28 cellular contexts compared by ENCODE assay signal in the genomic region with DNA sequence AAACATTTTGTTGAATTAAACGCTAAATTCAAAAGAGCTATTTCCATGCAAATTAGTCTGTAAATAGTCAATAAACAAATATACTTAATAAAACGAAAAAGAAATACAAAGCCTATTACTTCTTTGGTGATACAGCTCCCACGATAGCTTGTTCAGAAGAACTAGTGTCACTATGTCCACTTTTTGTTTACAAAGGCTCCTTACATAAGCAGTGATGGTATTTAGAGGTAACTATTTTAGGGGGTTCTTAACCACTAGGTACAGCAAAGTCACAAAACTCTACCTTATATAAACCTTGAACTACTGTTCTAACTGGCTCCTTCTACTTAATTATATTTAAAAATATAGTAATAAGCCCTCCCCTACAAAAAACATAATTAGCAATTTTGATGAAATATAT. TPM values are rescaled to one million over a fixed set of nuclear protein-coding genes. Genes with fewer than 3 reads are reported as not detected.
"Had no signal": no experiment of that assay in that cellular context is flagged by ENCODE, and none has a peak within 500 bp of the region (broad histone marks: within the 10 kb centered on the region; RNA-seq: fewer than 3 reads in every experiment).

No MANE protein-coding gene starts in this region.

- H3K4me3 ChIP-seq: dorsolateral prefrontal cortex, mucosa of descending colon, psoas muscle, skin epidermis, spleen, testis, tibial artery had no signal

- H3K4me3 Mint-ChIP-seq: immature natural killer cell; mesothelial cell of epicardium; naive B cell; natural killer cell treated with Interleukin-12 subunit alpha and Interleukin-12 subunit beta and Interleukin-15 and Interleukin-18, amount 100 ng/mL, for 72 hours; neural crest cell; stimulated activated memory B cell treated with anti-CD40 and anti-IgM and Interleukin-4, amounts not matched to agents 10 μg/mL and 1 μg/mL and 100 μg/mL, for 72 hours had no signal

- H3K9me3 Mint-ChIP-seq: immature natural killer cell; mesothelial cell of epicardium; naive B cell; natural killer cell treated with Interleukin-12 subunit alpha and Interleukin-12 subunit beta and Interleukin-15 and Interleukin-18, amount 100 ng/mL, for 72 hours; neural crest cell; stimulated activated memory B cell treated with anti-CD40 and anti-IgM and Interleukin-4, amounts not matched to agents 10 μg/mL and 1 μg/mL and 100 μg/mL, for 72 hours; type B pancreatic cell had no signal

- H3K27ac ChIP-seq: parathyroid adenoma, psoas muscle, skin epidermis, spleen, testis, tibial artery had no signal

- H3K27me3 ChIP-seq: dorsolateral prefrontal cortex, spleen, testis, tibial artery had no signal

- DNase-seq: dorsolateral prefrontal cortex; effector CD4-positive, alpha-beta T cell; head of caudate nucleus; hippocampal formation; immature natural killer cell; islet precursor cell; kidney glomerular epithelial cell; left colon; left ventricle myocardium superior; mesenchymal stem cell; mucosa of descending colon; naive B cell; psoas muscle; right cardiac atrium; spleen; stimulated activated CD4-positive, alpha-beta T cell treated with anti-CD3 and anti-CD28 coated beads, Interleukin-4, amount 100 ng/mL, for 4 hours; stimulated activated naive CD8-positive, alpha-beta T cell treated with anti-CD3 and anti-CD28 coated beads, Interleukin-15, Interleukin-2, amounts not matched to agents 100 U/mL and 50 U/mL, for 24 hours; substantia nigra; testis; tibial artery had no signal

- H3K4me1 ChIP-seq: parathyroid adenoma, psoas muscle, spleen, testis, tibial artery had no signal

- H3K27me3 Mint-ChIP-seq: naive B cell; natural killer cell treated with Interleukin-12 subunit alpha and Interleukin-12 subunit beta and Interleukin-15 and Interleukin-18, amount 100 ng/mL, for 72 hours; stimulated activated memory B cell treated with anti-CD40 and anti-IgM and Interleukin-4, amounts not matched to agents 10 μg/mL and 1 μg/mL and 100 μg/mL, for 72 hours; type B pancreatic cell had no signal

- ATAC-seq: left ventricle myocardium superior; natural killer cell treated with Interleukin-12 subunit alpha and Interleukin-12 subunit beta and Interleukin-15 and Interleukin-18, amount 100 ng/mL, for 72 hours; psoas muscle; right cardiac atrium; stimulated activated memory B cell treated with anti-CD40 and anti-IgM and Interleukin-4, amounts not matched to agents 10 μg/mL and 1 μg/mL and 100 μg/mL, for 72 hours; stimulated activated naive CD8-positive, alpha-beta T cell treated with anti-CD3 and anti-CD28 coated beads, Interleukin-15, Interleukin-2, amounts not matched to agents 100 U/mL and 50 U/mL, for 24 hours had no signal

- H3K9me3 ChIP-seq: mucosa of descending colon, psoas muscle, spleen, testis, tibial artery had no signal

- H3K36me3 Mint-ChIP-seq: natural killer cell treated with Interleukin-12 subunit alpha and Interleukin-12 subunit beta and Interleukin-15 and Interleukin-18, amount 100 ng/mL, for 72 hours had no signal

- H3K4me1 Mint-ChIP-seq: immature natural killer cell; naive B cell; neural crest cell; stimulated activated memory B cell treated with anti-CD40 and anti-IgM and Interleukin-4, amounts not matched to agents 10 μg/mL and 1 μg/mL and 100 μg/mL, for 72 hours had no signal

- H3K9ac ChIP-seq: parathyroid adenoma had no signal

- H3K27ac Mint-ChIP-seq: immature natural killer cell; mesothelial cell of epicardium; naive B cell; natural killer cell treated with Interleukin-12 subunit alpha and Interleukin-12 subunit beta and Interleukin-15 and Interleukin-18, amount 100 ng/mL, for 72 hours; stimulated activated memory B cell treated with anti-CD40 and anti-IgM and Interleukin-4, amounts not matched to agents 10 μg/mL and 1 μg/mL and 100 μg/mL, for 72 hours; type B pancreatic cell had no signal

RNA-seq across cellular contexts. Expression of gene CDK15, which starts 47.5 kb away (rescaled TPM):
- total RNA-seq: lung microvascular endothelial cell; natural killer cell treated with Interleukin-12 subunit alpha and Interleukin-12 subunit beta and Interleukin-15 and Interleukin-18, amount 100 ng/mL, for 72 hours; neural crest cell had no signal
- polyA plus RNA-seq: immature natural killer cell had no signal
